Comparison of ENCODE assay signal across 28 cellular contexts in genomic region chr17:56774650-56775049, GRCh38.
"Had no signal": no experiment of that assay in that cellular context is flagged by ENCODE, and none has a peak within 500 bp of the region (broad histone marks: within the 10 kb centered on the region; RNA-seq: fewer than 3 reads in every experiment).

No MANE protein-coding gene starts in this region.

- DNase-seq: activated CD4-positive, alpha-beta T cell treated with anti-CD3 and anti-CD28 coated beads for 1 hour; activated CD8-positive, alpha-beta memory T cell treated with anti-CD3 and anti-CD28 coated beads for 24 hours; activated effector memory CD4-positive, alpha-beta T cell treated with anti-CD3 and anti-CD28 coated beads, Interleukin-2, amount 50 U/mL, for 16 hours; activated naive CD4-positive, alpha-beta T cell treated with anti-CD3 and anti-CD28 coated beads for 36 hours; activated naive CD8-positive, alpha-beta T cell treated with anti-CD3 and anti-CD28 coated beads for 36 hours; adrenal gland; aorta; body of pancreas; cerebellar nuclear complex; dorsolateral prefrontal cortex; effector memory CD8-positive, alpha-beta T cell; erythroblast; gastrocnemius medialis; glutamatergic neuron; left lung; naive thymus-derived CD4-positive, alpha-beta T cell; ovary; right lobe of liver; stimulated activated CD4-positive, alpha-beta T cell treated with anti-CD3 and anti-CD28 coated beads, Interleukin-4, amount 100 ng/mL, for 1 hour; stimulated activated naive CD8-positive, alpha-beta T cell treated with anti-CD3 and anti-CD28 coated beads, Interleukin-15, Interleukin-2, amounts not matched to agents 100 U/mL and 50 U/mL, for 24 hours; testis; trophoblast cell had no signal

- H3K9me3 ChIP-seq: adrenal gland, body of pancreas, gastrocnemius medialis, left lung, ovary, right lobe of liver, testis had no signal

- ATAC-seq: body of pancreas; effector memory CD8-positive, alpha-beta T cell; gastrocnemius medialis; left lung; naive thymus-derived CD4-positive, alpha-beta T cell; right lobe of liver; stimulated activated naive CD8-positive, alpha-beta T cell treated with anti-CD3 and anti-CD28 coated beads, Interleukin-15, Interleukin-2, amounts not matched to agents 100 U/mL and 50 U/mL, for 24 hours; WTC11 had no signal

- H3K27ac Mint-ChIP-seq: activated naive CD4-positive, alpha-beta T cell treated with anti-CD3 and anti-CD28 coated beads for 36 hours; activated naive CD8-positive, alpha-beta T cell treated with anti-CD3 and anti-CD28 coated beads for 36 hours; activated T-helper 1 cell treated with anti-CD3 and anti-CD28 coated beads, Interleukin-12 subunit alpha, Interleukin-12 subunit beta, Interleukin-2, Interleukin-4 antibody, amounts not matched to agents 30 ng/mL and 10 ng/mL and 1 ng/mL, durations not matched to agents 14 hours and 24 hours and 36 hours; effector memory CD8-positive, alpha-beta T cell; naive thymus-derived CD4-positive, alpha-beta T cell; progenitor cell of endocrine pancreas; WTC11 had no signal

- H3K36me3 ChIP-seq: adrenal gland, gastrocnemius medialis, left lung, ovary, right lobe of liver had no signal

- H3K4me3 ChIP-seq: adrenal gland, body of pancreas, coronary artery, dorsolateral prefrontal cortex, gastrocnemius medialis, left lung, ovary, right lobe of liver, testis had no signal

- H3K4me3 Mint-ChIP-seq: activated naive CD4-positive, alpha-beta T cell treated with anti-CD3 and anti-CD28 coated beads for 36 hours; activated naive CD8-positive, alpha-beta T cell treated with anti-CD3 and anti-CD28 coated beads for 36 hours; activated T-helper 1 cell treated with anti-CD3 and anti-CD28 coated beads, Interleukin-12 subunit alpha, Interleukin-12 subunit beta, Interleukin-2, Interleukin-4 antibody, amounts not matched to agents 30 ng/mL and 10 ng/mL and 1 ng/mL, durations not matched to agents 14 hours and 24 hours and 36 hours; effector memory CD8-positive, alpha-beta T cell; naive thymus-derived CD4-positive, alpha-beta T cell; WTC11 had no signal

- FAIRE-seq: islet of Langerhans, urothelium cell line had no signal

- H3K27me3 ChIP-seq: body of pancreas, ovary, right lobe of liver, testis had no signal

- H3K27me3 Mint-ChIP-seq: activated naive CD8-positive, alpha-beta T cell treated with anti-CD3 and anti-CD28 coated beads for 36 hours; effector memory CD8-positive, alpha-beta T cell; naive thymus-derived CD4-positive, alpha-beta T cell had no signal

- H3K27ac ChIP-seq: adrenal gland, body of pancreas, coronary artery, dorsolateral prefrontal cortex, gastrocnemius medialis, left lung, ovary, right lobe of liver, testis had no signal

- H3K9me3 Mint-ChIP-seq: activated naive CD4-positive, alpha-beta T cell treated with anti-CD3 and anti-CD28 coated beads for 36 hours; activated naive CD8-positive, alpha-beta T cell treated with anti-CD3 and anti-CD28 coated beads for 36 hours; activated T-helper 1 cell treated with anti-CD3 and anti-CD28 coated beads, Interleukin-12 subunit alpha, Interleukin-12 subunit beta, Interleukin-2, Interleukin-4 antibody, amounts not matched to agents 30 ng/mL and 10 ng/mL and 1 ng/mL, durations not matched to agents 14 hours and 24 hours and 36 hours; effector memory CD8-positive, alpha-beta T cell; naive thymus-derived CD4-positive, alpha-beta T cell; WTC11 had no signal

- H3K36me3 Mint-ChIP-seq: activated naive CD8-positive, alpha-beta T cell treated with anti-CD3 and anti-CD28 coated beads for 36 hours; naive thymus-derived CD4-positive, alpha-beta T cell; WTC11 had no signal

- H3K4me1 ChIP-seq: adrenal gland, right lobe of liver, testis had no signal
